Comparison of ENCODE assay signal across 8 cellular contexts in the genomic region with DNA sequence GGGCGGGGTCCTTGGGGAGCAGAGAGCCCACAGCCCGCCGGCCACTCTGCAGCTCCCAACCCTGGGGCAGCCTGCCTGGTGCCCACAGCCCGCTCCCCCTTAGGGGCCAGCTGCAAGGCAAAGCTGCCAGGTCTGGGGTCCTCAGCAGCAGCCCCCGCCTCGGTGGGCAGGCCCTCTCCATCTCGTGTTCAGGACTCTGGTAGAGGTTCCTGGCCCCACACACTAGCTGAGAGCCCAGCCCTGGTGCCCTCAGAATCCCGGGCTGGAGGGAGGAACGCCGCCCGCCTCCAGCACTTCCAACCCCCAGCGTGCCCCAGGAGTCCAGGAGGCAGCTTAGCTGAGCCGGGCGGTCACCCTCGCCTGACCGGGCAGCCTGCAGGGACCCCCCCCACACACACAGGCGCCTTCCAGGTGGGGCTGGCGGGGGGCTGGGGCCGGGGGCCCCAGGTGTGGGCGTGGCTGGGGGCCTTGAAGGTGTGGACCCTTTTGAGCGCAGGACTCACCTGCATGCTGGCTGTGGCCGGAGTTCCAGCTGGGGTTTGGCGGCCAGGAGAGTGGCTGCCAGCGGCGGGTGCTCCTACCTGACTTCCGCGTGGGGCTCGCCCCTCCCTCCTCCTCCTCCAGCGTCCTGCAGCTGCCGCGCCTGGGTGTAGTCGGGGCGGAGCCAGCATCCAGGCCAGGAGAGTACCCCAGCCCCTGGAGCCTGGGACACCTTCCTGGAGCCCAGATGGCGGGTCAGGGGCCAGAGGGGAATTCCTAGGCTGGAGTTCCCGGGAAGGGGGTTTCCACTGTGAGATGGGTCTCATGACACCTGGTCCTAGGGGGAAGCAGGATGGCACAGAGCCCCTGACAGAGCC. TPM values are rescaled to one million over a fixed set of nuclear protein-coding genes. Genes with fewer than 3 reads are reported as not detected.
A peak's percentile ranks its signal among the peaks of the same experiment; 100 is the strongest.
DNase-seq lines count a peak whose midpoint lies in the region; ATAC-seq and TF ChIP-seq lines count a peak whose summit lies in the region.

Gene ANO9, minus strand, starts transcription at position 594 of the 857 bp plus-strand sequence. Its CDS starts 85 bp downstream, at position 509.

- H3K4me1 Mint-ChIP-seq in activated B cell treated with CpG ODN at 0.5 μM for 24 hours, result peaks cover 13% of the 10 kb centered on the region

- no peaks in the 10 kb centered on the region for H3K9me3 Mint-ChIP-seq in activated B cell treated with CpG ODN at 0.5 μM for 24 hours

- H3K9me3 ChIP-seq in effector memory CD4-positive, alpha-beta T cell (ENCODE audit: control insufficient read depth, low read length), result no peaks in the 10 kb centered on the region

- intact Hi-C loops in activated B cell treated with CpG ODN at 0.5 μM for 24 hours (cut with micrococcal nuclease), result no loop called here

- H3K4me3 ChIP-seq in LNCaP clone FGC (ENCODE audit: low read depth, low read length), result peak within 1 kb of the TSS; percentile 28
- peak within 1 kb of the TSS; percentile 71 for H3K4me3 ChIP-seq in effector memory CD4-positive, alpha-beta T cell (ENCODE audit: insufficient read depth, low read depth, low read length, poor library complexity, severe bottlenecking)

- no peaks in the 10 kb centered on the region for H3K36me3 ChIP-seq in effector memory CD4-positive, alpha-beta T cell (ENCODE audit: control insufficient read depth, insufficient read depth, low read length)

- ATAC-seq in GM19372 (IDR thresholded peaks at IDR 0.05; ENCODE audit: low read depth, unreplicated experiment) (peak; percentile 68), activated B cell treated with CpG ODN at 0.5 μM for 24 hours (ENCODE audit: low read depth) (peak; percentile 97), HG03095 (IDR thresholded peaks at IDR 0.05; ENCODE audit: unreplicated experiment) (no peak)

- H3K4me1 ChIP-seq in effector memory CD4-positive, alpha-beta T cell (ENCODE audit: control insufficient read depth, insufficient read depth, low read length, poor library complexity, severe bottlenecking), result peaks cover 32% of the 10 kb centered on the region

- TF ChIP-seq CTCF in LNCaP clone FGC (IDR thresholded peaks at IDR 0.05; ENCODE audit: control insufficient read depth, extremely low read depth, insufficient read depth) (no peak), activated B cell treated with CpG ODN at 0.5 μM for 24 hours (IDR thresholded peaks at IDR 0.05) (no peak)

- H3K27me3 ChIP-seq in effector memory CD4-positive, alpha-beta T cell (replicated peaks; ENCODE audit: control insufficient read depth, insufficient read depth, low read length, poor library complexity, severe bottlenecking), result no peaks in the 10 kb centered on the region

- POLR2A ChIA-PET in activated B cell treated with CpG ODN at 0.5 μM for 24 hours (lab: Charles Lee), result interaction anchor here (0.7 to 1.9 kb wide), 2 partner anchors 35 to 96 kb away, joined by 4 to 8 read pairs; partner anchors contain the start of gene LRRC56

- H3K36me3 Mint-ChIP-seq in activated B cell treated with CpG ODN at 0.5 μM for 24 hours (ENCODE audit: low read depth), result no peaks in the 10 kb centered on the region

- no peaks in the 10 kb centered on the region for H3K27me3 Mint-ChIP-seq in activated B cell treated with CpG ODN at 0.5 μM for 24 hours

- DNase-seq in LNCaP clone FGC (ENCODE audit: low read depth), result no peak
- DNase-seq in activated B cell treated with CpG ODN at 0.5 μM for 24 hours, result peak; percentile 47
- peak; percentile 48 to 67 (median 54) for DNase-seq in effector memory CD4-positive, alpha-beta T cell
- DNase-seq in stimulated activated CD4-positive, alpha-beta T cell treated with anti-CD3 and anti-CD28 coated beads, Interleukin-12 subunit alpha, Interleukin-12 subunit beta, amount 100 ng/mL, for 24 hours (ENCODE audit: low read depth in 2 of 2), result peak; percentile 23 to 65
- DNase-seq in SKM-1 (lab: John Stamatoyannopoulos, UW; ENCODE audit: unreplicated experiment), result no peak
- no peak for DNase-seq in hypothalamus (lab: John Stamatoyannopoulos, UW)

- H3K27ac Mint-ChIP-seq in activated B cell treated with CpG ODN at 0.5 μM for 24 hours, result peak within 1 kb of the TSS; percentile 59

- H3K27ac ChIP-seq in effector memory CD4-positive, alpha-beta T cell (ENCODE audit: insufficient read depth, low read length, poor library complexity, severe bottlenecking), result peak within 1 kb of the TSS; percentile 67

- CTCF ChIA-PET in activated B cell treated with CpG ODN at 0.5 μM for 24 hours (lab: Charles Lee), result no interaction called here

- H3K4me3 Mint-ChIP-seq in activated B cell treated with CpG ODN at 0.5 μM for 24 hours, result peak within 1 kb of the TSS; percentile 71

RNA-seq across cellular contexts. Expression of gene ANO9, which starts in this region (rescaled TPM):
- 37.2 and 46.1 TPM in 2 replicates for total RNA-seq in activated B cell treated with CpG ODN at 0.5 μM for 24 hours

Comparison
In these comparisons a context has a peak if more than half of its experiments do, and no peak if none do; other contexts are left out.
1. DNase-seq: peak in activated B cell treated with CpG ODN at 0.5 μM for 24 hours (single experiment), effector memory CD4-positive, alpha-beta T cell (3 of 3) and stimulated activated CD4-positive, alpha-beta T cell treated with anti-CD3 and anti-CD28 coated beads, Interleukin-12 subunit alpha, Interleukin-12 subunit beta, amount 100 ng/mL, for 24 hours (2 of 2); none in LNCaP clone FGC (single experiment), SKM-1 (single experiment) and hypothalamus (0 of 51).